ENCODE assay signal across 7 cellular contexts in the genomic region with DNA sequence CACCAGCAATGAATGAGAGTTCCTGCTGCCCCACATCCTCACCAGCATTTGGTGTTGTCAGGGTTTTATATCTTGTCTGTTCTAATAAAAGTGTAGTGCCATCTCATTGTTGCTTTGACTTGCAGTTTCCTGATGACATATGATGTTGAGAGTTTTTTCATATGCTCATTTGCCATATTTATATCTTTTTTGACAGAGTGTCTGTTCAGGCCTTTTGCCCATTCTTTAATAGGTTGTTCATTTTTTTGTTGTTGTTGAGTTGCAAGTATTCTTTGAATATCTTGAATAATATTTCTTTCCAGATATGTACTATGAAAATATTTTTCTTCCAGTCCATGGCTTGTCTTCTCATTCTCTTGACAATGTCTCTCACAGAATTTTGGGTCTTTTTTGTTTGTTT.
"Had no signal": no experiment of that assay in that cellular context is flagged by ENCODE, and none has a peak within 500 bp of the region (broad histone marks: within the 10 kb centered on the region; RNA-seq: fewer than 3 reads in every experiment).

No MANE protein-coding gene starts in this region.

- DNase-seq: IMR-90, KBM-7, KG1 had no signal

- H3K27ac ChIP-seq: HL-60, KMS-11 had no signal

- H3K4me2 ChIP-seq: KMS-11 had no signal

- H3K9ac ChIP-seq: KMS-11 had no signal

- ATAC-seq: HepG2, K562 had no signal

- H3K4me3 ChIP-seq: K562 had no signal
